25 cellular contexts compared by ENCODE assay signal in the genomic region with DNA sequence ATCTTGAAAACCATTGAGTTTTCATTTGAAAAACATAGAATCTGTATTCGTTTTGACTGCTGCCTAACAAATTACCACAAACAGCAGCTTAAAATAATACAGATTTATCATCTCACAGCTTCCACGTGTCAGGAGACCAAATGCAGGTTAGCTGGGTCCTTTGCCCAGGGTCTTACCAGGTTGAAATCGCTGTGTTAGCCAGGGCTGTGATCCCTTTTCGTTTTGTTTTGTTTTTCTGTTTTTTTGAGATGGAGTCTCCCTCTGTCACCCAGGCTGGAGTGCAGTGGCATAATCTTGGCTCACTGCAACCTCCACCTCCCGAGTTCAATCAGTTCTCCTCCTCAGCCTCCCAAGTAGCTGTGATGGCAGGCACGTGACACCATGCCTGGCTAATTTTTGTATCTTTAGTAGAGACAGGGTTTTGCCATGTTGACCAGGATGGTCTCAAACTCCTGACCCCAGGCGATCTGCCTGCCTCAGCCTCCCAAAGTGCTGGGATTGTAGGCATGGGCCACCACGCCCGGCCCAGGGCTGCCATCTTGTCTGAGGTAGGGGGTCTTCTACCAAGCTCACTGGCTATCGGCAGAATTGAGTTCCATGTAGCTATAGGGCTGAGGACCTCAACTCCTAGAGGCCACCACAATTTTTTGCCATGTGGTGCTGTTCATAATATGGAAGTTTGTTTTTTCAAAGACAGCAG.
DNase-seq lines count a peak whose midpoint lies in the region; ATAC-seq, FAIRE-seq and TF ChIP-seq lines count a peak whose summit lies in the region.
"Had no signal": no experiment of that assay in that cellular context is flagged by ENCODE, and none has a peak within 500 bp of the region (broad histone marks: within the 10 kb centered on the region; RNA-seq: fewer than 3 reads in every experiment).

No MANE protein-coding gene starts in this region.

- H2AFZ ChIP-seq in H1 (ENCODE audit: low read length): no peak overlapping the region
- H2AFZ ChIP-seq: GM23338 had no signal

- H3K27me3 ChIP-seq in H1 (replicated peaks in 1 of 4; ENCODE audit: control insufficient read depth in 3 of 4, extremely low read depth in 1 of 4, insufficient read depth in 3 of 4, low read length in 3 of 4): no peaks in the 10 kb centered on the region
- H3K27me3 ChIP-seq: BE2C; BLaER1 treated with 17β-estradiol and CSF1 and Interleukin-3, amounts not matched to agents 10 nM and 100 nM had no signal

- H2BK20ac ChIP-seq in H1 (ENCODE audit: low read length): no peak overlapping the region

- peak overlapping the region; percentile 70 for H3K27ac Mint-ChIP-seq in activated CD8-positive, alpha-beta memory T cell treated with anti-CD3 and anti-CD28 coated beads, Interleukin-2, amount 10 ng/mL, durations not matched to agents 7 days and 5 days
- peak overlapping the region; percentile 26 for H3K27ac Mint-ChIP-seq in activated T-helper 17 cell treated with anti-CD3 and anti-CD28 coated beads, Interleukin-2, amount 50 U/mL, for 72 hours
- H3K27ac Mint-ChIP-seq: CD14-positive monocyte; CD4-positive, alpha-beta T cell; CD8-positive, alpha-beta memory T cell; GM23338; HFFc6 had no signal

- H4K8ac ChIP-seq in H1 (ENCODE audit: extremely low read depth, insufficient read depth, low read length): no peak overlapping the region

- no peak for TF ChIP-seq CTCF in H1 (IDR thresholded peaks at IDR 0.05; ENCODE audit: control extremely low read depth in 1 of 3, insufficient read depth in 1 of 3, low read depth in 1 of 3, low read length in 3 of 3)

- no peak for TF ChIP-seq RAD21 in H1 (IDR thresholded peaks at IDR 0.05 in 1 of 2, conservative IDR thresholded peaks at IDR 0.05 in 1 of 2; ENCODE audit: low read depth in 2 of 2, low read length in 2 of 2)

- CTCF ChIA-PET in activated CD8-positive, alpha-beta memory T cell treated with anti-CD3 and anti-CD28 coated beads, Interleukin-2, amount 10 ng/mL, durations not matched to agents 7 days and 5 days (lab: Charles Lee): interaction anchor here (1.1 to 2.2 kb wide), 4 partner anchors 9 to 393 kb away, joined by 3 to 5 read pairs (median 4); no protein-coding TSS in a partner anchor
- CTCF ChIA-PET in H1 (lab: Charles Lee; ENCODE audit: partially characterized antibody): interaction anchor here (0.6 to 6.2 kb wide), 10 partner anchors 9 to 491 kb away, joined by 3 to 51 read pairs (median 4); no protein-coding TSS in a partner anchor

- H2BK5ac ChIP-seq in H1 (ENCODE audit: low read depth, low read length): no peak overlapping the region

- H3K4ac ChIP-seq in H1 (replicated peaks; ENCODE audit: insufficient read length, low read depth, low read length): no peak overlapping the region

- no peaks in the 10 kb centered on the region for H3K36me3 ChIP-seq in H1 (ENCODE audit: control insufficient read depth in 2 of 4, insufficient read depth in 4 of 4, low read length in 3 of 4)
- H3K36me3 ChIP-seq: BE2C; BLaER1 treated with 17β-estradiol and CSF1 and Interleukin-3, amounts not matched to agents 10 nM and 100 nM; HAP-1 had no signal

- H3K9me3 Mint-ChIP-seq in activated CD8-positive, alpha-beta memory T cell treated with anti-CD3 and anti-CD28 coated beads, Interleukin-2, amount 10 ng/mL, durations not matched to agents 7 days and 5 days (ENCODE audit: low read depth): no peaks in the 10 kb centered on the region
- H3K9me3 Mint-ChIP-seq in activated T-helper 17 cell treated with anti-CD3 and anti-CD28 coated beads, Interleukin-2, amount 50 U/mL, for 72 hours: no peaks in the 10 kb centered on the region
- H3K9me3 Mint-ChIP-seq: CD4-positive, alpha-beta T cell; HFFc6 had no signal

- no peaks in the 10 kb centered on the region for H4K20me1 ChIP-seq in H1 (replicated peaks in 1 of 2; ENCODE audit: control insufficient read depth in 1 of 2, insufficient read depth in 2 of 2, low read length in 2 of 2)
- H4K20me1 ChIP-seq: BLaER1 treated with 17β-estradiol and CSF1 and Interleukin-3, amounts not matched to agents 10 nM and 100 nM had no signal

- ATAC-seq in activated CD8-positive, alpha-beta memory T cell treated with anti-CD3 and anti-CD28 coated beads, Interleukin-2, amount 10 ng/mL, durations not matched to agents 7 days and 5 days: no peak
- peak; percentile 55 for ATAC-seq in activated T-helper 17 cell treated with anti-CD3 and anti-CD28 coated beads, Interleukin-2, amount 50 U/mL, for 72 hours (replicated peaks)
- ATAC-seq in GM19397 (IDR thresholded peaks at IDR 0.05; ENCODE audit: unreplicated experiment): no peak
- ATAC-seq: A549 had no signal

- H3K79me1 ChIP-seq in H1 (ENCODE audit: low read depth, low read length): no peaks in the 10 kb centered on the region

- peaks cover 49% of the 10 kb centered on the region for H3K4me1 Mint-ChIP-seq in activated CD8-positive, alpha-beta memory T cell treated with anti-CD3 and anti-CD28 coated beads, Interleukin-2, amount 10 ng/mL, durations not matched to agents 7 days and 5 days
- H3K4me1 Mint-ChIP-seq in activated T-helper 17 cell treated with anti-CD3 and anti-CD28 coated beads, Interleukin-2, amount 50 U/mL, for 72 hours: peaks cover 19% of the 10 kb centered on the region
- H3K4me1 Mint-ChIP-seq: CD14-positive monocyte had no signal

- no peak overlapping the region for H2BK15ac ChIP-seq in H1 (ENCODE audit: low read length)

- no peaks in the 10 kb centered on the region for H3K79me2 ChIP-seq in H1 (ENCODE audit: control insufficient read depth in 1 of 2, insufficient read depth in 2 of 2, low read length in 2 of 2)

- H3K27ac ChIP-seq in H1 (ENCODE audit: low read depth, low read length): no peak overlapping the region
- H3K27ac ChIP-seq: A549; BLaER1 treated with 17β-estradiol and CSF1 and Interleukin-3, amounts not matched to agents 10 nM and 100 nM had no signal

- DNase-seq in activated CD8-positive, alpha-beta memory T cell treated with anti-CD3 and anti-CD28 coated beads, Interleukin-2, amount 10 ng/mL, durations not matched to agents 7 days and 5 days: no peak
- no peak for DNase-seq in activated CD8-positive, alpha-beta memory T cell treated with anti-CD3 and anti-CD28 coated beads, Interleukin-2, amount 50 U/mL, for 4 hours
- no peak for DNase-seq in H1 (ENCODE audit: low read depth in 1 of 2, low spot score in 2 of 2)
- no peak for DNase-seq in DMS53 treated with DMSO at 0.1 percent for 48 hours (lab: John Stamatoyannopoulos, UW; ENCODE audit: unreplicated experiment)
- DNase-seq: 8988T; ACHN; AML-193; BE2C; CD4-positive, alpha-beta T cell; CD8-positive, alpha-beta memory T cell; DMS 273 treated with DMSO at 0.1 percent for 48 hours; DMS79 treated with DMSO at 0.1 percent for 48 hours; GF-D8; HFFc6 had no signal

- H3K23ac ChIP-seq in H1 (ENCODE audit: insufficient read length): no peak overlapping the region

- no peak overlapping the region for H2BK120ac ChIP-seq in H1 (replicated peaks; ENCODE audit: low read depth, low read length)

- H3K18ac ChIP-seq in H1 (ENCODE audit: extremely low read depth, low read length): no peak overlapping the region

- H3K4me1 ChIP-seq in H1 (replicated peaks in 1 of 4; ENCODE audit: control insufficient read depth in 3 of 4, insufficient read depth in 4 of 4, low read length in 3 of 4): peaks cover 0 to 9% (median 6%) of the 10 kb centered on the region in 4 experiments; a peak in 5 of 7 replicates
- H3K4me1 ChIP-seq: A549; BE2C; BLaER1 treated with 17β-estradiol and CSF1 and Interleukin-3, amounts not matched to agents 10 nM and 100 nM had no signal

- H3K4me2 ChIP-seq in H1 (ENCODE audit: insufficient read depth in 1 of 2, low read depth in 2 of 2, low read length in 2 of 2): no peak overlapping the region
- H3K4me2 ChIP-seq: A549; BLaER1 treated with 17β-estradiol and CSF1 and Interleukin-3, amounts not matched to agents 10 nM and 100 nM; GM23338 had no signal

- H3K4me3 Mint-ChIP-seq in activated CD8-positive, alpha-beta memory T cell treated with anti-CD3 and anti-CD28 coated beads, Interleukin-2, amount 10 ng/mL, durations not matched to agents 7 days and 5 days: no peak overlapping the region
- peak overlapping the region; percentile 0 for H3K4me3 Mint-ChIP-seq in activated T-helper 17 cell treated with anti-CD3 and anti-CD28 coated beads, Interleukin-2, amount 50 U/mL, for 72 hours
- H3K4me3 Mint-ChIP-seq: CD14-positive monocyte; CD4-positive, alpha-beta T cell; CD8-positive, alpha-beta memory T cell; GM23338; HFFc6 had no signal

- 0 out of 2 replicates have a peak overlapping the region, but pooled peaks have one; percentile 17 for H2BK12ac ChIP-seq in H1 (ENCODE audit: low read depth, low read length)

- no peak overlapping the region for H2AK5ac ChIP-seq in H1 (ENCODE audit: low read depth, low read length)

- H4K5ac ChIP-seq in H1 (ENCODE audit: insufficient read length, low read depth, low read length): no peak overlapping the region

- no peaks in the 10 kb centered on the region for H3K27me3 Mint-ChIP-seq in activated CD8-positive, alpha-beta memory T cell treated with anti-CD3 and anti-CD28 coated beads, Interleukin-2, amount 10 ng/mL, durations not matched to agents 7 days and 5 days
- no peaks in the 10 kb centered on the region for H3K27me3 Mint-ChIP-seq in activated T-helper 17 cell treated with anti-CD3 and anti-CD28 coated beads, Interleukin-2, amount 50 U/mL, for 72 hours
- H3K27me3 Mint-ChIP-seq: CD4-positive, alpha-beta T cell had no signal

- FAIRE-seq in H1 (lab: Jason Lieb, UNC): no peak
- FAIRE-seq: A549, D721Med, GM12891, GM18507, H54 had no signal

- TF ChIP-seq EP300 in H1 (IDR thresholded peaks at IDR 0.05; ENCODE audit: borderline replicate concordance in 1 of 2, low read depth in 2 of 2, low read length in 2 of 2): no peak

- no peak overlapping the region for H3K56ac ChIP-seq in H1 (replicated peaks; ENCODE audit: insufficient read length, low read depth, low read length)

- POLR2A ChIA-PET in H1 (lab: Charles Lee; ENCODE audit: partially characterized antibody): no interaction called here

- no peak for TF ChIP-seq POLR2A in H1 (IDR thresholded peaks at IDR 0.05; ENCODE audit: control extremely low read depth in 1 of 2, low read depth in 2 of 2, low read length in 2 of 2)

- H3K14ac ChIP-seq in H1 (ENCODE audit: insufficient read length): no peak overlapping the region

- H3K23me2 ChIP-seq in H1 (ENCODE audit: low read depth, low read length): no peaks in the 10 kb centered on the region

- no peak overlapping the region for H4K91ac ChIP-seq in H1 (replicated peaks; ENCODE audit: insufficient read length, low read length)

- no peak overlapping the region for H3K4me3 ChIP-seq in H1 (ENCODE audit: extremely low read depth in 1 of 4, insufficient read depth in 2 of 4, low read depth in 3 of 4, low read length in 4 of 4)
- H3K4me3 ChIP-seq: A549; BLaER1 treated with 17β-estradiol and CSF1 and Interleukin-3, amounts not matched to agents 10 nM and 100 nM; GM23338; HAP-1 had no signal

- H3K36me3 Mint-ChIP-seq in activated CD8-positive, alpha-beta memory T cell treated with anti-CD3 and anti-CD28 coated beads, Interleukin-2, amount 10 ng/mL, durations not matched to agents 7 days and 5 days: no peaks in the 10 kb centered on the region
- H3K36me3 Mint-ChIP-seq in activated T-helper 17 cell treated with anti-CD3 and anti-CD28 coated beads, Interleukin-2, amount 50 U/mL, for 72 hours (ENCODE audit: low read depth): no peaks in the 10 kb centered on the region
- H3K36me3 Mint-ChIP-seq: CD14-positive monocyte; CD8-positive, alpha-beta memory T cell had no signal

- no peaks in the 10 kb centered on the region for H3K9me3 ChIP-seq in H1 (ENCODE audit: insufficient read depth in 2 of 2, low read depth in 1 of 2, low read length in 1 of 2)
- H3K9me3 ChIP-seq: A549; BE2C; BLaER1 treated with 17β-estradiol and CSF1 and Interleukin-3, amounts not matched to agents 10 nM and 100 nM; HAP-1 had no signal

- WGBS in H1 (ENCODE audit: extremely low coverage in 1 of 2, insufficient coverage in 1 of 2, insufficient read length in 1 of 2, insufficient replicate concordance in 2 of 2, low coverage in 1 of 2, low lambda C conversion rate in 2 of 2, missing lambda C conversion rate in 1 of 2), 2 experiments: 91% methylated on average over 10 of the region's 10 CpGs; no CpG with 5 or more reads in 1 of the 2 experiments

- H3K9ac ChIP-seq in H1 (replicated peaks in 1 of 4; ENCODE audit: extremely low read depth in 1 of 4, low read depth in 3 of 4, low read length in 3 of 4): no peak overlapping the region
- H3K9ac ChIP-seq: BLaER1 treated with 17β-estradiol and CSF1 and Interleukin-3, amounts not matched to agents 10 nM and 100 nM had no signal
